ENCODE assay signal across 8 cellular contexts in genomic region chr5:159286420-159287035, GRCh38. TPM values are rescaled to one million over a fixed set of nuclear protein-coding genes. Genes with fewer than 3 reads are reported as not detected.
A peak's percentile ranks its signal among the peaks of the same experiment; 100 is the strongest.
DNase-seq lines count a peak whose midpoint lies in the region; ATAC-seq and TF ChIP-seq lines count a peak whose summit lies in the region.

No MANE protein-coding gene starts in this region.

- no TSS peak for BruUV-seq in A673 (replicated peaks; lab: Mats Ljungman, UMichigan)

- H3K27ac Mint-ChIP-seq in memory B cell, result no peak overlapping the region

- H3K4me1 ChIP-seq in A673 (ENCODE audit: insufficient read depth, low read length, poor library complexity, severe bottlenecking), result no peaks in the 10 kb centered on the region

- DNase-seq in A673 (ENCODE audit: low spot score) (peak; percentile 55), GM10248 (ENCODE audit: extremely low spot score) (no peak), NCI-H748 (lab: John Stamatoyannopoulos, UW; ENCODE audit: unreplicated experiment) (peak; percentile 60), dedifferentiated amniotic fluid mesenchymal stem cell (ENCODE audit: extremely low spot score) (peak; percentile 44), memory B cell (ENCODE audit: low spot score in 2 of 2) (peak in 1 of 2 donors; percentile 48)
- no peak for DNase-seq in activated CD4-positive, CD25-positive, alpha-beta regulatory T cell (lab: John Stamatoyannopoulos, UW)

- intact Hi-C loops in A673 (cut with micrococcal nuclease; ENCODE audit: unreplicated experiment), result loop anchor here (1.0 to 10.0 kb wide), 4 partner anchors 30 to 1108 kb away; partner anchors contain the start of gene ADRA1B

- TF ChIP-seq CTCF in A673 (conservative IDR thresholded peaks at IDR 0.05; ENCODE audit: low read depth, low read length), result peak; percentile 52
- TF ChIP-seq CTCF in GM10248 (IDR thresholded peaks at IDR 0.05; ENCODE audit: control extremely low read depth, extremely low read depth, low read depth, missing control alignments), result peak; percentile 44

- H3K4me3 Mint-ChIP-seq in memory B cell, result no peak overlapping the region

- H3K4me1 Mint-ChIP-seq in memory B cell, result no peaks in the 10 kb centered on the region

- no peaks in the 10 kb centered on the region for H3K27me3 ChIP-seq in A673 (replicated peaks; ENCODE audit: insufficient read depth, low read depth, low read length, poor library complexity)

- no peaks in the 10 kb centered on the region for H3K36me3 Mint-ChIP-seq in memory B cell

- no peak overlapping the region for H3K4me3 ChIP-seq in A673 (ENCODE audit: low read depth, low read length, poor library complexity, severe bottlenecking)

- no peak overlapping the region for H3K27ac ChIP-seq in A673 (ENCODE audit: low read depth, low read length, poor library complexity, severe bottlenecking)

- ATAC-seq in memory B cell (ENCODE audit: low read depth) (peak; percentile 77), GM21825 (IDR thresholded peaks at IDR 0.05; ENCODE audit: unreplicated experiment) (no peak), HG02973 (IDR thresholded peaks at IDR 0.05; ENCODE audit: unreplicated experiment) (no peak)

- no peaks in the 10 kb centered on the region for H3K9me3 ChIP-seq in A673 (ENCODE audit: low read depth, low read length, poor library complexity, severe bottlenecking)

- H3K9me3 Mint-ChIP-seq in memory B cell, result no peaks in the 10 kb centered on the region

- POLR2A ChIA-PET in A673 (lab: Charles Lee; ENCODE audit: low non-redundant PET), result no interaction called here
- POLR2A ChIA-PET in GM10248 (lab: Yijun Ruan, JAX), result no interaction called here

- no peaks in the 10 kb centered on the region for H3K27me3 Mint-ChIP-seq in memory B cell

- CTCF ChIA-PET in A673 (lab: Charles Lee) (interaction anchor here (0.6 to 1.0 kb wide), 4 partner anchors 31 to 156 kb away, joined by 3 to 12 read pairs (median 8); no protein-coding TSS in a partner anchor), GM10248 (lab: Yijun Ruan, JAX) (interaction anchor here (0.8 to 4.4 kb wide), 7 partner anchors 9 to 701 kb away, joined by 3 to 30 read pairs (median 5); no protein-coding TSS in a partner anchor)

- peaks cover 16% of the 10 kb centered on the region for H3K36me3 ChIP-seq in A673 (ENCODE audit: insufficient read depth, low read length, poor library complexity, severe bottlenecking)

RNA-seq across cellular contexts. Expression of gene UBLCP1, which starts 23.4 kb away (rescaled TPM):
- 23.5 and 23.8 TPM in 2 replicates for total RNA-seq in A673 (2021)

RNA-seq across cellular contexts. Expression of gene IL12B, which starts 43.8 kb away (rescaled TPM):
- total RNA-seq in A673 (2021), result not detected in 2 replicates

Comparison
In these comparisons a context has a peak if more than half of its experiments do, and no peak if none do; other contexts are left out.
1. DNase-seq: peak in A673 (single experiment), NCI-H748 (single experiment) and dedifferentiated amniotic fluid mesenchymal stem cell (single experiment); none in GM10248 (single experiment) and activated CD4-positive, CD25-positive, alpha-beta regulatory T cell (0 of 4).